In the genomic region with DNA sequence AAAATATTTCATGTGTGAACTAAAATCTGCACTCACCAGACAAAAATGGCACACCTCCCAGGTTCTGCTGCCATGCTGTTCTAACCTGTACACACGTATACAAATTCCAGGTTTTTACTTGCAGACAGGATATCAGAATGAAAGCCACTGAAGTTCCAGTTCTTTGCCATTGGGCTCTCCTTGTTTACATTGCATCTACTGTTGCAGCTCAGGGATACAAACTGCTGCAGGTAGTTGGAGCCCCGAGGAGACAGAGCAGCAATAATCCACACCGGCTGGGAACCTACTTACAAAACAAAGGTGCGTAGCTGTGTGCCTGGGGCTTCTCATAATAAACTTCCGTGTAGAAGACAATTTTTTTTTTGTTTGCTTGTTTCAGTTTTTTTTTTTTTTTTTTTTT, we compare ENCODE assay signal across 18 cellular contexts. TPM values are rescaled to one million over a fixed set of nuclear protein-coding genes. Genes with fewer than 3 reads are reported as not detected.
A peak's percentile ranks its signal among the peaks of the same experiment; 100 is the strongest.
DNase-seq lines count a peak whose midpoint lies in the region; ATAC-seq and TF ChIP-seq lines count a peak whose summit lies in the region.
"Had no signal": no experiment of that assay in that cellular context is flagged by ENCODE, and none has a peak within 500 bp of the region (broad histone marks: within the 10 kb centered on the region; RNA-seq: fewer than 3 reads in every experiment).

No MANE protein-coding gene starts in this region.

- H3K4me3 ChIP-seq in HEK293 (ENCODE audit: low read depth, low read length), result no peak overlapping the region
- no peak overlapping the region for H3K4me3 ChIP-seq in heart left ventricle
- no peak overlapping the region for H3K4me3 ChIP-seq in neural progenitor cell

- ATAC-seq in heart left ventricle (no peak), HG03097 (IDR thresholded peaks at IDR 0.05; ENCODE audit: low FRiP score, unreplicated experiment) (no peak)
- ATAC-seq: PC-3, SK-N-SH treated with all-trans-retinoic acid at 6 μM for 48 hours, T-cell had no signal

- 80 to 89% (median 84%) methylated on average over 5 of the region's 5 CpGs for WGBS in heart left ventricle, 4 donors

- H3K36me3 ChIP-seq in HEK293 (ENCODE audit: control insufficient read depth in 2 of 2, insufficient read depth in 1 of 2, low read length in 2 of 2) (no peaks in the 10 kb centered on the region), heart left ventricle (no peaks in the 10 kb centered on the region), neural progenitor cell (no peaks in the 10 kb centered on the region)

- peaks cover 2% of the 10 kb centered on the region for H3K36me3 Mint-ChIP-seq in neural progenitor cell
- H3K36me3 Mint-ChIP-seq: T-cell had no signal

- H3K4me1 ChIP-seq in HEK293 (ENCODE audit: control insufficient read depth, insufficient read depth, low read length) (no peaks in the 10 kb centered on the region), heart left ventricle (no peaks in the 10 kb centered on the region), neural progenitor cell (peaks cover 13% of the 10 kb centered on the region)

- no peak for TF ChIP-seq POLR2A in heart left ventricle (IDR thresholded peaks at IDR 0.05)

- intact Hi-C loops in heart left ventricle (cut with DNase I), result no loop called here

- H3K9me3 ChIP-seq in HEK293 (ENCODE audit: control insufficient read depth, insufficient read depth, low read depth, low read length) (no peaks in the 10 kb centered on the region), heart left ventricle (no peaks in the 10 kb centered on the region), neural progenitor cell (ENCODE audit: low read depth) (no peaks in the 10 kb centered on the region)

- no peak overlapping the region for H3K9ac ChIP-seq in neural progenitor cell

- H4K20me1 ChIP-seq in neural progenitor cell (ENCODE audit: low read depth), result no peaks in the 10 kb centered on the region

- no peak overlapping the region for H3K4me2 ChIP-seq in neural progenitor cell

- POLR2A ChIA-PET in HEK293 (lab: Yijun Ruan, JAX), result interaction anchor here (0.6 kb wide), 1 partner anchor 11 kb away, joined by 7 read pairs; no protein-coding TSS in a partner anchor

- H3K4me1 Mint-ChIP-seq in neural progenitor cell, result peaks cover 33% of the 10 kb centered on the region
- H3K4me1 Mint-ChIP-seq: B cell, T-cell had no signal

- CTCF ChIA-PET in HEK293 (lab: Yijun Ruan, JAX), result interaction anchor here (0.7 to 2.5 kb wide), 3 partner anchors 15 to 516 kb away, joined by 3 to 10 read pairs (median 5); no protein-coding TSS in a partner anchor

- H3K79me2 ChIP-seq in neural progenitor cell (ENCODE audit: low read depth), result no peaks in the 10 kb centered on the region

- no peak overlapping the region for H2AFZ ChIP-seq in neural progenitor cell (replicated peaks)

- no peaks in the 10 kb centered on the region for H3K9me3 Mint-ChIP-seq in neural progenitor cell
- H3K9me3 Mint-ChIP-seq: T-cell had no signal

- H3K27ac Mint-ChIP-seq in neural progenitor cell, result no peak overlapping the region
- H3K27ac Mint-ChIP-seq: B cell, T-cell had no signal

- H3F3A ChIP-seq in neural progenitor cell (ENCODE audit: low read depth), result peaks cover 5% of the 10 kb centered on the region

- no peak for TF ChIP-seq CTCF in HEK293 (tag by site-specific recombination; IDR thresholded peaks at IDR 0.05)
- no peak for TF ChIP-seq CTCF in heart left ventricle (IDR thresholded peaks at IDR 0.05)
- TF ChIP-seq CTCF in neural progenitor cell (IDR thresholded peaks at IDR 0.05), result no peak

- DNase-seq in NCI-H1417 (lab: John Stamatoyannopoulos, UW), result peak in 2 of 3 experiments; percentile 7 to 16
- no peak for DNase-seq in NCI-H1417 treated with DMSO at 0.1 percent for 48 hours (lab: John Stamatoyannopoulos, UW)
- DNase-seq in DMS153 (lab: John Stamatoyannopoulos, UW), result peak; percentile 59
- peak; percentile 59 for DNase-seq in NCI-H69 (lab: John Stamatoyannopoulos, UW)
- no peak for DNase-seq in heart left ventricle
- no peak for DNase-seq in neural progenitor cell (ENCODE audit: low spot score)
- DNase-seq: 8988T, NCI-H1105, NCI-H187 treated with DMSO at 0.1 percent for 48 hours, PC-3, SIG-M5, T-cell, T-helper 9 cell had no signal

- H3K4me3 Mint-ChIP-seq in neural progenitor cell, result no peak overlapping the region
- H3K4me3 Mint-ChIP-seq: B cell, T-cell had no signal

- no peak overlapping the region for H3K27ac ChIP-seq in HEK293 (ENCODE audit: extremely low read depth, low read depth, low read length)
- no peak overlapping the region for H3K27ac ChIP-seq in heart left ventricle
- H3K27ac ChIP-seq in neural progenitor cell, result no peak overlapping the region
- H3K27ac ChIP-seq: RWPE1 had no signal

- H3K27me3 ChIP-seq in heart left ventricle (peaks cover 0 to 10% (median 0%) of the 10 kb centered on the region in 9 donors), neural progenitor cell (no peaks in the 10 kb centered on the region)

- H3K27me3 Mint-ChIP-seq in neural progenitor cell (ENCODE audit: insufficient read depth, low read depth), result peaks cover 7% of the 10 kb centered on the region

TF ChIP-seq in HEK293, 187 proteins besides CTCF, POLR2A, EP300 and RAD21:
- TF ChIP-seq, protein P1, sequence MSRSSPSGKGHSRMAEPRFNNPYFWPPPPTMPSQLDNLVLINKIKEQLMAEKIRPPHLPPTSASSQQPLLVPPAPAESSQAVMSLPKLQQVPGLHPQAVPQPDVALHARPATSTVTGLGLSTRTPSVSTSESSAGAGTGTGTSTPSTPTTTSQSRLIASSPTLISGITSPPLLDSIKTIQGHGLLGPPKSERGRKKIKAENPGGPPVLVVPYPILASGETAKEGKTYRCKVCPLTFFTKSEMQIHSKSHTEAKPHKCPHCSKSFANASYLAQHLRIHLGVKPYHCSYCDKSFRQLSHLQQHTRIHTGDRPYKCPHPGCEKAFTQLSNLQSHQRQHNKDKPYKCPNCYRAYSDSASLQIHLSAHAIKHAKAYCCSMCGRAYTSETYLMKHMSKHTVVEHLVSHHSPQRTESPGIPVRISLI (tag by site-specific recombination; IDR thresholded peaks at IDR 0.05), result peak; percentile 70; the same call in 1 of the 2 replicates
- no peak for TF ChIP-seq KLF1 (tag by site-specific recombination; IDR thresholded peaks at IDR 0.05)
TF ChIP-seq in HEK293: peak in this region for 1.

RNA-seq across cellular contexts. Expression of a gene that starts 59.6 kb away (rescaled TPM):
- total RNA-seq in heart left ventricle (10 to 100 TPM; 48.9 to 78.4 (median 62.5) TPM), neural progenitor cell (ENCODE audit: low replicate concordance) (64.2 and 77.3 TPM in 2 replicates)
- polyA plus RNA-seq in heart left ventricle, result 10 to 100 TPM; 13.3 to 28.9 TPM

Comparison
In these comparisons a context has a peak if more than half of its experiments do, and no peak if none do; other contexts are left out.
1. DNase-seq: peak in NCI-H1417 (2 of 3), DMS153 (single experiment) and NCI-H69 (single experiment); none in NCI-H1417 treated with DMSO at 0.1 percent for 48 hours (single experiment), heart left ventricle (0 of 5) and neural progenitor cell (single experiment).